Comparison of ENCODE assay signal across 9 cellular contexts in genomic region chr3:10322355-10322715, GRCh38. TPM values are rescaled to one million over a fixed set of nuclear protein-coding genes. Genes with fewer than 3 reads are reported as not detected.
A peak's percentile ranks its signal among the peaks of the same experiment; 100 is the strongest.
DNase-seq lines count a peak whose midpoint lies in the region; ATAC-seq and TF ChIP-seq lines count a peak whose summit lies in the region.
"Had no signal": no experiment of that assay in that cellular context is flagged by ENCODE, and none has a peak within 500 bp of the region (broad histone marks: within the 10 kb centered on the region; RNA-seq: fewer than 3 reads in every experiment).

No MANE protein-coding gene starts in this region.

- H3K36me3 Mint-ChIP-seq in stimulated activated naive B cell treated with anti-CD40 and anti-IgM and Interleukin-4, amounts not matched to agents 10 μg/mL and 1 μg/mL and 100 μg/mL, for 72 hours = peaks cover 4 to 9% of the 10 kb centered on the region in 2 donors

- no peak overlapping the region for H3K4me3 Mint-ChIP-seq in stimulated activated naive B cell treated with anti-CD40 and anti-IgM and Interleukin-4, amounts not matched to agents 10 μg/mL and 1 μg/mL and 100 μg/mL, for 72 hours

- peak; percentile 33 for TF ChIP-seq CTCF in cardiac muscle cell (IDR thresholded peaks at IDR 0.05; ENCODE audit: low read depth, low read length)
- no peak for TF ChIP-seq CTCF in right atrium auricular region (IDR thresholded peaks at IDR 0.05)
- peak; percentile 59 for TF ChIP-seq CTCF in NB4 (IDR thresholded peaks at IDR 0.05; ENCODE audit: low read depth, low read length)

- peak overlapping the region; percentile 79 for H3K27ac Mint-ChIP-seq in stimulated activated naive B cell treated with anti-CD40 and anti-IgM and Interleukin-4, amounts not matched to agents 10 μg/mL and 1 μg/mL and 100 μg/mL, for 72 hours

- H3K9me3 Mint-ChIP-seq in stimulated activated naive B cell treated with anti-CD40 and anti-IgM and Interleukin-4, amounts not matched to agents 10 μg/mL and 1 μg/mL and 100 μg/mL, for 72 hours = no peaks in the 10 kb centered on the region

- H3K9me3 ChIP-seq in cardiac muscle cell (ENCODE audit: low read depth) = no peaks in the 10 kb centered on the region
- no peaks in the 10 kb centered on the region for H3K9me3 ChIP-seq in right atrium auricular region

- ATAC-seq in stimulated activated naive B cell treated with anti-CD40 and anti-IgM and Interleukin-4, amounts not matched to agents 10 μg/mL and 1 μg/mL and 100 μg/mL, for 72 hours (replicated peaks) = no peak
- ATAC-seq in GM21786 (IDR thresholded peaks at IDR 0.05; ENCODE audit: unreplicated experiment) (no peak), HG03460 (IDR thresholded peaks at IDR 0.05; ENCODE audit: unreplicated experiment) (no peak)

- H3K4me1 ChIP-seq in cardiac muscle cell (ENCODE audit: low read depth) = no peaks in the 10 kb centered on the region
- peaks cover 0 to 23% of the 10 kb centered on the region in 2 donors for H3K4me1 ChIP-seq in right atrium auricular region

- H3K36me3 ChIP-seq in cardiac muscle cell = peaks cover 19% of the 10 kb centered on the region
- peaks cover 19% of the 10 kb centered on the region for H3K36me3 ChIP-seq in right atrium auricular region

- H3K4me1 Mint-ChIP-seq in stimulated activated naive B cell treated with anti-CD40 and anti-IgM and Interleukin-4, amounts not matched to agents 10 μg/mL and 1 μg/mL and 100 μg/mL, for 72 hours = peaks cover 18 to 36% of the 10 kb centered on the region in 2 donors

- TF ChIP-seq POLR2A in NB4 (IDR thresholded peaks at IDR 0.05; ENCODE audit: extremely low read depth, insufficient read length) = no peak

- H3K27me3 Mint-ChIP-seq in stimulated activated naive B cell treated with anti-CD40 and anti-IgM and Interleukin-4, amounts not matched to agents 10 μg/mL and 1 μg/mL and 100 μg/mL, for 72 hours = peaks cover 10 to 19% of the 10 kb centered on the region in 2 donors

- no peak overlapping the region for H3K4me3 ChIP-seq in cardiac muscle cell
- no peak overlapping the region for H3K4me3 ChIP-seq in right atrium auricular region
- no peak overlapping the region for H3K4me3 ChIP-seq in NB4 (ENCODE audit: low read depth, low read length)

- no peak overlapping the region for H3K27ac ChIP-seq in cardiac muscle cell
- H3K27ac ChIP-seq in right atrium auricular region = no peak overlapping the region

- DNase-seq in cardiac muscle cell (ENCODE audit: low read depth in 1 of 2, low spot score in 1 of 2) (no peak), right atrium auricular region (ENCODE audit: low spot score) (no peak), NB4 (ENCODE audit: low read depth) (peak; percentile 59), dermis blood vessel endothelial cell (peak; percentile 34), DMS153 (lab: John Stamatoyannopoulos, UW) (no peak)
- no peak for DNase-seq in stimulated activated naive B cell treated with anti-CD40 and anti-IgM and Interleukin-4, amounts not matched to agents 10 μg/mL and 1 μg/mL and 100 μg/mL, for 72 hours

- H3K27me3 ChIP-seq in cardiac muscle cell (peaks cover 17% of the 10 kb centered on the region), right atrium auricular region (no peaks in the 10 kb centered on the region)

RNA-seq across cellular contexts. Expression of gene SEC13, which starts 1.4 kb away (rescaled TPM):
- 151 and 198 TPM in 2 replicates for total RNA-seq in cardiac muscle cell
- polyA plus RNA-seq in cardiac muscle cell = 223 and 270 TPM in 2 replicates
- total RNA-seq in right atrium auricular region = 10 to 100 TPM; 59.3 to 76.1 TPM
- 262 and 311 TPM in 2 replicates for total RNA-seq in dermis blood vessel endothelial cell

RNA-seq across cellular contexts. Expression of gene GHRL, which starts 29.6 kb away (rescaled TPM):
- total RNA-seq in cardiac muscle cell = 0.18 TPM in 1 of 2 replicates, not detected in the other
- 0.46 and 1.4 TPM in 2 replicates for polyA plus RNA-seq in cardiac muscle cell
- total RNA-seq in right atrium auricular region = not detected
- total RNA-seq in dermis blood vessel endothelial cell = 0.19 and 0.68 TPM in 2 replicates
- total RNA-seq: glomerular endothelial cell had no signal

Comparison
In these comparisons a context has a peak if more than half of its experiments do, and no peak if none do; other contexts are left out.
1. CTCF ChIP-seq: peak in cardiac muscle cell (single experiment) and NB4 (single experiment); none in right atrium auricular region (0 of 2).
2. DNase-seq: peak in NB4 (single experiment) and dermis blood vessel endothelial cell (single experiment); none in cardiac muscle cell (0 of 2), right atrium auricular region (single experiment), stimulated activated naive B cell treated with anti-CD40 and anti-IgM and Interleukin-4, amounts not matched to agents 10 μg/mL and 1 μg/mL and 100 μg/mL, for 72 hours (single experiment) and DMS153 (single experiment).